ENCODE assay signal across 24 cellular contexts in the genomic region with DNA sequence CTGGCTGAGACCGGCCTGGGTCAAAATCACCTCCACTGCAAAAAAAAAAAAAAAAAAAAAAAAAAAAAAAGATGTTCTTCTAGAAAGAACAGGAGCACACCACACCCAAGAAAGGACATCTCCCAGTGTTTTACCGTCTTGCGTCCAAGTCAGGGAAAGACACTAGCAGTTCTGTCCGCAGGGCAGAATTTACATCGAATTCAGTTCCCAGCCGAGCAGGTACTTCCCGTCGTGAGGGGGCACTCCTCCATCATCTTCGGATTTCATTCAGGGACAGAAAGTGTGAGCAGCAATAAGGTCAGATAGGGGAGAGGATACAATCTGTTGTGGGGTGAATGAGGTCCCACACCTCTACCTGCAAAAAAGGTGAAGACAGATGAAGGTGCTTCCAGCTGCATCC.
"Had no signal": no experiment of that assay in that cellular context is flagged by ENCODE, and none has a peak within 500 bp of the region (broad histone marks: within the 10 kb centered on the region; RNA-seq: fewer than 3 reads in every experiment).

No MANE protein-coding gene starts in this region.

- FAIRE-seq: RCC 7860, TTC549 had no signal

- H3K36me3 ChIP-seq: ascending aorta, cardiac muscle cell, colonic mucosa had no signal

- H3K36me3 Mint-ChIP-seq: activated naive CD8-positive, alpha-beta T cell treated with anti-CD3 and anti-CD28 coated beads for 36 hours had no signal

- H3K27ac ChIP-seq: ascending aorta, cardiac muscle cell, colonic mucosa, PC-9, RWPE1 had no signal

- H3K27ac Mint-ChIP-seq: activated CD4-positive, alpha-beta T cell treated with anti-CD3 and anti-CD28 coated beads, Interleukin-2, amount 10 ng/mL, durations not matched to agents 24 days and 14 days; activated CD8-positive, alpha-beta T cell treated with anti-CD3 and anti-CD28 coated beads for 36 hours; activated naive CD8-positive, alpha-beta T cell treated with anti-CD3 and anti-CD28 coated beads for 36 hours; activated T-cell treated with anti-CD3 and anti-CD28 coated beads, Interleukin-2, amount 50 U/mL, for 72 hours; activated T-helper 17 cell treated with anti-CD3 and anti-CD28 coated beads, Interleukin-2, amount 50 U/mL, for 72 hours had no signal

- H3K27me3 Mint-ChIP-seq: activated CD4-positive, alpha-beta T cell treated with anti-CD3 and anti-CD28 coated beads, Interleukin-2, amount 10 ng/mL, durations not matched to agents 24 days and 14 days; activated CD8-positive, alpha-beta T cell treated with anti-CD3 and anti-CD28 coated beads for 36 hours; activated naive CD8-positive, alpha-beta T cell treated with anti-CD3 and anti-CD28 coated beads for 36 hours; activated T-helper 17 cell treated with anti-CD3 and anti-CD28 coated beads, Interleukin-2, amount 50 U/mL, for 72 hours; central memory CD8-positive, alpha-beta T cell had no signal

- H3K4me1 Mint-ChIP-seq: activated CD4-positive, alpha-beta T cell treated with anti-CD3 and anti-CD28 coated beads, Interleukin-2, amount 10 ng/mL, durations not matched to agents 24 days and 14 days; activated naive CD8-positive, alpha-beta T cell treated with anti-CD3 and anti-CD28 coated beads for 36 hours; activated T-helper 17 cell treated with anti-CD3 and anti-CD28 coated beads, Interleukin-2, amount 50 U/mL, for 72 hours; central memory CD8-positive, alpha-beta T cell had no signal

- H3K27me3 ChIP-seq: ascending aorta, cardiac muscle cell, colonic mucosa had no signal

- H3K4me3 Mint-ChIP-seq: activated CD4-positive, alpha-beta T cell treated with anti-CD3 and anti-CD28 coated beads, Interleukin-2, amount 10 ng/mL, durations not matched to agents 24 days and 14 days; activated CD8-positive, alpha-beta T cell treated with anti-CD3 and anti-CD28 coated beads for 36 hours; activated naive CD8-positive, alpha-beta T cell treated with anti-CD3 and anti-CD28 coated beads for 36 hours; activated T-cell treated with anti-CD3 and anti-CD28 coated beads, Interleukin-2, amount 50 U/mL, for 72 hours; activated T-helper 17 cell treated with anti-CD3 and anti-CD28 coated beads, Interleukin-2, amount 50 U/mL, for 72 hours; central memory CD8-positive, alpha-beta T cell had no signal

- H3K4me3 ChIP-seq: ascending aorta, cardiac muscle cell, colonic mucosa, PC-9 had no signal

- H3K4me1 ChIP-seq: ascending aorta, colonic mucosa had no signal

- DNase-seq: activated CD4-positive, alpha-beta T cell treated with anti-CD3 and anti-CD28 coated beads, Interleukin-2, amount 10 ng/mL, durations not matched to agents 24 days and 14 days; activated CD4-positive, alpha-beta T cell treated with anti-CD3 and anti-CD28 coated beads, Interleukin-2, amount 50 U/mL, for 4 hours; activated CD8-positive, alpha-beta T cell treated with anti-CD3 and anti-CD28 coated beads for 36 hours; activated effector memory CD4-positive, alpha-beta T cell treated with anti-CD3 and anti-CD28 coated beads, Interleukin-2, amount 50 U/mL, for 16 hours; activated naive CD4-positive, alpha-beta T cell; activated naive CD4-positive, alpha-beta T cell treated with anti-CD3 and anti-CD28 coated beads, Interleukin-2, amount 50 U/mL, for 16 hours; activated naive CD8-positive, alpha-beta T cell treated with anti-CD3 and anti-CD28 coated beads for 36 hours; activated T-cell treated with anti-CD3 and anti-CD28 coated beads, Interleukin-2, amount 50 U/mL, for 1 hour; activated T-cell treated with anti-CD3 and anti-CD28 coated beads, Interleukin-2, amount 50 U/mL, for 72 hours; amygdala; colonic mucosa; Kasumi-1; NCI-H1092 treated with DMSO at 0.1 percent for 48 hours; NCI-H1417 treated with DMSO at 0.1 percent for 48 hours; NCI-H187 treated with DMSO at 0.1 percent for 48 hours; T1000 had no signal

- H3K9me3 ChIP-seq: ascending aorta, colonic mucosa had no signal

- H3K9me3 Mint-ChIP-seq: activated naive CD8-positive, alpha-beta T cell treated with anti-CD3 and anti-CD28 coated beads for 36 hours had no signal
